Comparison of ENCODE assay signal across 23 cellular contexts in genomic region chr12:3389911-3390310, GRCh38.
"Had no signal": no experiment of that assay in that cellular context is flagged by ENCODE, and none has a peak within 500 bp of the region (broad histone marks: within the 10 kb centered on the region; RNA-seq: fewer than 3 reads in every experiment).

No MANE protein-coding gene starts in this region.

- H3K36me3 ChIP-seq: breast epithelium, MG63 had no signal

- DNase-seq: activated CD4-positive, alpha-beta T cell treated with anti-CD3 and anti-CD28 coated beads for 4 hours; activated CD4-positive, alpha-beta T cell treated with anti-CD3 and anti-CD28 coated beads, Interleukin-2, amount 50 U/mL, for 48 hours; activated CD8-positive, alpha-beta memory T cell treated with anti-CD3 and anti-CD28 coated beads, Interleukin-2, amount 10 ng/mL, durations not matched to agents 7 days and 5 days; activated effector memory CD4-positive, alpha-beta T cell treated with Interleukin-2 at 50 U/mL for 16 hours; activated naive CD4-positive, alpha-beta T cell; activated T-cell treated with anti-CD3 and anti-CD28 coated beads, Interleukin-2, amount 50 U/mL, for 24 hours; aorta; caudate nucleus; MG63; MV-4-11; NCI-H1092 treated with DMSO at 0.1 percent for 48 hours; NCI-H1436 treated with DMSO at 0.1 percent for 48 hours; NCI-H1930; NCI-H2107; NCI-H2171 treated with DMSO at 0.1 percent for 48 hours; NCI-H510A treated with DMSO at 0.1 percent for 48 hours; RPMI8226 had no signal

- H3K4me1 ChIP-seq: breast epithelium had no signal

- H3K4me3 Mint-ChIP-seq: activated CD8-positive, alpha-beta memory T cell treated with anti-CD3 and anti-CD28 coated beads, Interleukin-2, amount 10 ng/mL, durations not matched to agents 7 days and 5 days; activated naive CD4-positive, alpha-beta T cell treated with anti-CD3 and anti-CD28 coated beads, Interleukin-2, amount 50 U/mL, for 24 hours; activated T-cell treated with anti-CD3 and anti-CD28 coated beads, Interleukin-2, amount 50 U/mL, for 24 hours; activated T-helper 1 cell treated with anti-CD3 and anti-CD28 coated beads, Interleukin-12 subunit alpha, Interleukin-12 subunit beta, Interleukin-2, Interleukin-4 antibody, amounts not matched to agents 30 ng/mL and 10 ng/mL and 1 ng/mL, durations not matched to agents 14 hours and 24 hours and 36 hours; T-helper 1 cell treated with Interleukin-12 subunit alpha and Interleukin-12 subunit beta and Interleukin-4 antibody, amounts not matched to agents 30 μg/mL and 1 μg/mL, for 36 hours had no signal

- H3K36me3 Mint-ChIP-seq: activated CD8-positive, alpha-beta memory T cell treated with anti-CD3 and anti-CD28 coated beads, Interleukin-2, amount 10 ng/mL, durations not matched to agents 7 days and 5 days; activated naive CD4-positive, alpha-beta T cell treated with anti-CD3 and anti-CD28 coated beads, Interleukin-2, amount 50 U/mL, for 24 hours had no signal

- H3K9me3 Mint-ChIP-seq: activated naive CD4-positive, alpha-beta T cell treated with anti-CD3 and anti-CD28 coated beads, Interleukin-2, amount 50 U/mL, for 24 hours; activated T-cell treated with anti-CD3 and anti-CD28 coated beads, Interleukin-2, amount 50 U/mL, for 24 hours; activated T-helper 1 cell treated with anti-CD3 and anti-CD28 coated beads, Interleukin-12 subunit alpha, Interleukin-12 subunit beta, Interleukin-2, Interleukin-4 antibody, amounts not matched to agents 30 ng/mL and 10 ng/mL and 1 ng/mL, durations not matched to agents 14 hours and 24 hours and 36 hours had no signal

- H3K9me3 ChIP-seq: breast epithelium, MG63 had no signal

- H3K4me3 ChIP-seq: breast epithelium, MG63 had no signal

- H3K27ac Mint-ChIP-seq: activated CD8-positive, alpha-beta memory T cell treated with anti-CD3 and anti-CD28 coated beads, Interleukin-2, amount 10 ng/mL, durations not matched to agents 7 days and 5 days; activated naive CD4-positive, alpha-beta T cell treated with anti-CD3 and anti-CD28 coated beads, Interleukin-2, amount 50 U/mL, for 24 hours; activated T-cell treated with anti-CD3 and anti-CD28 coated beads, Interleukin-2, amount 50 U/mL, for 24 hours; activated T-helper 1 cell treated with anti-CD3 and anti-CD28 coated beads, Interleukin-12 subunit alpha, Interleukin-12 subunit beta, Interleukin-2, Interleukin-4 antibody, amounts not matched to agents 30 ng/mL and 10 ng/mL and 1 ng/mL, durations not matched to agents 14 hours and 24 hours and 36 hours; T-helper 1 cell treated with Interleukin-12 subunit alpha and Interleukin-12 subunit beta and Interleukin-4 antibody, amounts not matched to agents 30 μg/mL and 1 μg/mL, for 36 hours had no signal

- H3K27ac ChIP-seq: breast epithelium had no signal

- H3K4me1 Mint-ChIP-seq: activated CD8-positive, alpha-beta memory T cell treated with anti-CD3 and anti-CD28 coated beads, Interleukin-2, amount 10 ng/mL, durations not matched to agents 7 days and 5 days; activated naive CD4-positive, alpha-beta T cell treated with anti-CD3 and anti-CD28 coated beads, Interleukin-2, amount 50 U/mL, for 24 hours had no signal

- ATAC-seq: activated CD4-positive, CD25-positive, alpha-beta regulatory T cell treated with anti-CD3 and anti-CD28 coated beads, Interleukin-2, amount 50 U/mL, for 24 hours; activated CD8-positive, alpha-beta memory T cell treated with anti-CD3 and anti-CD28 coated beads, Interleukin-2, amount 10 ng/mL, durations not matched to agents 7 days and 5 days; Right ventricle myocardium inferior had no signal
